15 cellular contexts compared by ENCODE assay signal in the genomic region with DNA sequence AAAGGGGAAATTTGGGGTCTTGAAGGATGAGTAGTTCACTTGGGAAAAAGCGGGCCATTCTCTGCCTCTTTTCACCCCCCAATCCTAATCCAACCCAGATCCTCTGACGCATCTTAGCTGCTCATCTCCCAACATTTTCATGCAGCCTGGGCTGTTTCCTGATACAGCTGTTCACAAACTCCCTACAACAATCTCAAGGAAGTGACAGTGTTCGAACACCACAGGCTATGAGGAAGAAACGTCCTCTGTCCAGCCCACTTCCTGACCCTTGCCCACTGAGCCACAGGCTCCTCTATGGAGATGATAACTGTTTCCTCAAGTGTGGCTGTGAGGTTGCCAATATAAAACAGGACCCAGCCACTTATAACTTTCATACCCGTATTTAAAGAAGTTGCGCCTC. TPM values are rescaled to one million over a fixed set of nuclear protein-coding genes. Genes with fewer than 3 reads are reported as not detected.
DNase-seq lines count a peak whose midpoint lies in the region; ATAC-seq, FAIRE-seq and TF ChIP-seq lines count a peak whose summit lies in the region.
"Had no signal": no experiment of that assay in that cellular context is flagged by ENCODE, and none has a peak within 500 bp of the region (broad histone marks: within the 10 kb centered on the region; RNA-seq: fewer than 3 reads in every experiment).

No MANE protein-coding gene starts in this region.

- FAIRE-seq in H54 (lab: Jason Lieb, UNC), result no peak
- FAIRE-seq: colon, urothelium cell line had no signal

- H3K27me3 Mint-ChIP-seq in T-cell, result peaks cover 18 to 39% of the 10 kb centered on the region in 2 donors

- peak overlapping the region; percentile 23 for H3K27ac ChIP-seq in cardiac muscle cell
- no peak overlapping the region for H3K27ac ChIP-seq in left ventricle myocardium inferior (replicated peaks)

- intact Hi-C loops in left ventricle myocardium inferior (cut with micrococcal nuclease), result no loop called here

- no peaks in the 10 kb centered on the region for H3K9me3 Mint-ChIP-seq in T-cell
- H3K9me3 Mint-ChIP-seq: activated naive CD4-positive, alpha-beta T cell treated with anti-CD3 and anti-CD28 coated beads, Interleukin-2, amount 50 U/mL, for 72 hours; IgD-negative memory B cell had no signal

- POLR2A ChIA-PET in T-cell (lab: Charles Lee), result interaction anchor here in 1 of 2 donors (0.6 kb wide), 1 partner anchor 10 kb away, joined by 3 read pairs; no protein-coding TSS in a partner anchor

- H3K27me3 ChIP-seq in cardiac muscle cell, result no peaks in the 10 kb centered on the region
- H3K27me3 ChIP-seq in left ventricle myocardium inferior (ENCODE audit: low read depth), result peaks cover 40% of the 10 kb centered on the region

- CTCF ChIA-PET in T-cell (lab: Charles Lee), result no interaction called here

- no peaks in the 10 kb centered on the region for H3K36me3 Mint-ChIP-seq in T-cell

- no peaks in the 10 kb centered on the region for H3K4me1 ChIP-seq in cardiac muscle cell (ENCODE audit: low read depth)
- peaks cover 32% of the 10 kb centered on the region for H3K4me1 ChIP-seq in left ventricle myocardium inferior

- H3K4me3 ChIP-seq in cardiac muscle cell, result no peak overlapping the region
- H3K4me3 ChIP-seq in left ventricle myocardium inferior, result no peak overlapping the region
- H3K4me3 ChIP-seq in foreskin fibroblast (ENCODE audit: low read depth in 1 of 2, low read length in 2 of 2), result no peak overlapping the region

- DNase-seq in cardiac muscle cell (ENCODE audit: low read depth in 1 of 2, low spot score in 1 of 2), result no peak
- no peak for DNase-seq in left ventricle myocardium inferior
- no peak for DNase-seq in T-cell
- peak; percentile 44 to 69 for DNase-seq in foreskin fibroblast
- DNase-seq in H54 (ENCODE audit: insufficient read length, low spot score), result no peak
- DNase-seq in SIG-M5 treated with dmso at 0.1 percent for 504 hours (lab: John Stamatoyannopoulos, UW; ENCODE audit: unreplicated experiment), result no peak
- DNase-seq: islet precursor cell, NCI-H2107 had no signal

- H3K36me3 ChIP-seq in cardiac muscle cell, result no peaks in the 10 kb centered on the region
- H3K36me3 ChIP-seq in left ventricle myocardium inferior, result no peaks in the 10 kb centered on the region

- peak overlapping the region in 2 of 3 donors; percentile 7 to 83 for H3K4me3 Mint-ChIP-seq in T-cell

- H3K9me3 ChIP-seq in cardiac muscle cell (ENCODE audit: low read depth) (no peaks in the 10 kb centered on the region), left ventricle myocardium inferior (replicated peaks) (no peaks in the 10 kb centered on the region)

- peaks cover 29 to 45% (median 35%) of the 10 kb centered on the region in 3 donors for H3K4me1 Mint-ChIP-seq in T-cell

- ATAC-seq in T-cell (replicated peaks in 1 of 4) (no peak), GM21381 (IDR thresholded peaks at IDR 0.05; ENCODE audit: unreplicated experiment) (no peak), GM18870 (IDR thresholded peaks at IDR 0.05; ENCODE audit: unreplicated experiment) (no peak)
- ATAC-seq: activated naive CD4-positive, alpha-beta T cell treated with anti-CD3 and anti-CD28 coated beads, Interleukin-2, amount 50 U/mL, for 72 hours had no signal

- no peak overlapping the region for H3K27ac Mint-ChIP-seq in T-cell
- H3K27ac Mint-ChIP-seq: activated naive CD4-positive, alpha-beta T cell treated with anti-CD3 and anti-CD28 coated beads, Interleukin-2, amount 50 U/mL, for 72 hours; IgD-negative memory B cell had no signal

- no peak for TF ChIP-seq POLR2A in H54 (IDR thresholded peaks at IDR 0.05; ENCODE audit: low read depth, low read length)

- TF ChIP-seq CTCF in cardiac muscle cell (IDR thresholded peaks at IDR 0.05; ENCODE audit: low read depth, low read length) (no peak), left ventricle myocardium inferior (IDR thresholded peaks at IDR 0.05; ENCODE audit: borderline replicate concordance) (no peak), foreskin fibroblast (IDR thresholded peaks at IDR 0.05; ENCODE audit: low read depth, low read length) (no peak)

RNA-seq across cellular contexts. Expression of gene LMTK3, which starts 16.2 kb away (rescaled TPM):
- 3.0 and 7.4 TPM in 2 replicates for total RNA-seq in cardiac muscle cell
- polyA plus RNA-seq in cardiac muscle cell, result 1.1 and 2.2 TPM in 2 replicates
- total RNA-seq in left ventricle myocardium inferior, result 1.1 TPM
- total RNA-seq in T-cell, result 10 to 100 TPM; 17.5 to 28.2 (median 23.5) TPM
- polyA plus RNA-seq: IgD-negative memory B cell had no signal

RNA-seq across cellular contexts. Expression of gene CYTH2, which starts 26.2 kb away (rescaled TPM):
- total RNA-seq in cardiac muscle cell (179 and 211 TPM in 2 replicates), left ventricle myocardium inferior (32.1 TPM), T-cell (10 to 100 TPM; 37.8 to 81.5 (median 70.6) TPM)
- 103 and 138 TPM in 2 replicates for polyA plus RNA-seq in cardiac muscle cell

RNA-seq across cellular contexts. Expression of gene KCNJ14, which starts 40.0 kb away (rescaled TPM):
- 0.56 and 1.7 TPM in 2 replicates for total RNA-seq in cardiac muscle cell
- polyA plus RNA-seq in cardiac muscle cell, result 0.61 and 1.5 TPM in 2 replicates
- 0.27 TPM for total RNA-seq in left ventricle myocardium inferior
- total RNA-seq in T-cell, result 1 to 10 TPM; 2.6 to 3.5 (median 3.2) TPM

RNA-seq across cellular contexts. Expression of gene GRWD1, which starts 49.6 kb away (rescaled TPM):
- 24.2 and 36.5 TPM in 2 replicates for total RNA-seq in cardiac muscle cell
- polyA plus RNA-seq in cardiac muscle cell, result 36.3 and 38.6 TPM in 2 replicates
- total RNA-seq in left ventricle myocardium inferior, result 17.0 TPM
- total RNA-seq in T-cell, result 10 to 100 TPM; 29.7 to 55.2 (median 42.6) TPM

RNA-seq across cellular contexts. Expression of gene SULT2B1, which starts 56.6 kb away (rescaled TPM):
- not detected in 2 replicates for total RNA-seq in cardiac muscle cell
- 0.20 and 0.85 TPM in 2 replicates for polyA plus RNA-seq in cardiac muscle cell
- 0.33 TPM for total RNA-seq in left ventricle myocardium inferior
- not detected for total RNA-seq in T-cell
- total RNA-seq: activated naive CD4-positive, alpha-beta T cell treated with anti-CD3 and anti-CD28 coated beads, Interleukin-2, amount 50 U/mL, for 72 hours; fibroblast of villous mesenchyme had no signal
- polyA plus RNA-seq: IgD-negative memory B cell had no signal

Comparison
In these comparisons a context has a peak if more than half of its experiments do, and no peak if none do; other contexts are left out.
1. DNase-seq: peak in foreskin fibroblast (2 of 2); none in cardiac muscle cell (0 of 2), left ventricle myocardium inferior (single experiment), T-cell (0 of 34), H54 (single experiment) and SIG-M5 treated with dmso at 0.1 percent for 504 hours (single experiment).